6 cellular contexts compared by ENCODE assay signal in the genomic region with DNA sequence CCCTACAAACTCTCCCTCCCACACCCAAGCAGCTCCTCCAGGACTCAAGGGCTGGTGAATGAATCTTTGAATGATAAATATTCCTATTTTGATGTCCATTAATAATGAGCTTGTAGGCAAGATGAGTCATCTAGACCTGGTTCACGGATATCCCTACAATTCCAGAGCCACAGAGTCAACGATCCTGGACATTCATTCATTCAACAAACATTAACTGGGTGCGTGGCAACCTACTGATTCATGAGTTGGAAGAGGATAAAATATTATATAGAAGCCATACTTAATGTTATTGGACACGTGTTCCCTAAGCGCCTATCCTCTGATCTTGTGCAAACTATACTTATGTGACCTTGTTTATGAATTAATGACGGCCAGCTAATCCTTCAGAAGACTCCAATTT. TPM values are rescaled to one million over a fixed set of nuclear protein-coding genes. Genes with fewer than 3 reads are reported as not detected.
DNase-seq lines count a peak whose midpoint lies in the region; TF ChIP-seq lines count a peak whose summit lies in the region.

No MANE protein-coding gene starts in this region.

- H3K4me3 ChIP-seq in MM.1S (ENCODE audit: low read length) (no peak overlapping the region), colonic mucosa (peak overlapping the region; percentile 79)

- H3K36me3 ChIP-seq in MM.1S (replicated peaks; ENCODE audit: insufficient read depth, low read length) (no peaks in the 10 kb centered on the region), colonic mucosa (no peaks in the 10 kb centered on the region)

- H2AFZ ChIP-seq in MM.1S (ENCODE audit: low read length): no peak overlapping the region

- H3F3A ChIP-seq in MM.1S (ENCODE audit: insufficient read depth, low read length): peaks cover 18% of the 10 kb centered on the region

- no peaks in the 10 kb centered on the region for H3K9me2 ChIP-seq in MM.1S (replicated peaks; ENCODE audit: insufficient read depth, low read length)

- intact Hi-C loops in colonic mucosa (cut with DNase I): no loop called here

- no peak overlapping the region for H3K9ac ChIP-seq in MM.1S (ENCODE audit: low read length)
- no peak overlapping the region for H3K9ac ChIP-seq in colonic mucosa (ENCODE audit: low read depth in 2 of 2, low read length in 2 of 2)

- peak overlapping the region; percentile 29; the same call in 1 of the 2 replicates for H3K4me2 ChIP-seq in MM.1S (ENCODE audit: low read depth, low read length)

- H3K4me1 ChIP-seq in MM.1S (ENCODE audit: low read length) (peaks cover 25% of the 10 kb centered on the region), colonic mucosa (no peaks in the 10 kb centered on the region)

- TF ChIP-seq CTCF in MM.1S (IDR thresholded peaks at IDR 0.05; ENCODE audit: low read length): no peak
- TF ChIP-seq CTCF in colonic mucosa (IDR thresholded peaks at IDR 0.05): no peak

- no peak for DNase-seq in MM.1S
- DNase-seq in colonic mucosa: no peak
- peak; percentile 86 for DNase-seq in renal cortical epithelial cell (ENCODE audit: low read depth)
- DNase-seq in NCI-H2171 (lab: John Stamatoyannopoulos, UW): no peak
- DNase-seq in stimulated activated CD4-positive, alpha-beta T cell treated with anti-CD3 and anti-CD28 coated beads, Interleukin-2, amount 100 ng/mL, for 48 hours: no peak
- DNase-seq in GM19238 (ENCODE audit: insufficient read length, low spot score): no peak

- H3K79me2 ChIP-seq in MM.1S (ENCODE audit: low read length): no peaks in the 10 kb centered on the region

- no peaks in the 10 kb centered on the region for H4K20me1 ChIP-seq in MM.1S (ENCODE audit: insufficient read depth, low read length)

- H3K27ac ChIP-seq in MM.1S (ENCODE audit: low read length): no peak overlapping the region
- H3K27ac ChIP-seq in colonic mucosa: no peak overlapping the region

- no peaks in the 10 kb centered on the region for H3K27me3 ChIP-seq in MM.1S (replicated peaks; ENCODE audit: insufficient read depth, low read length)
- no peaks in the 10 kb centered on the region for H3K27me3 ChIP-seq in colonic mucosa

- H3K9me3 ChIP-seq in MM.1S (replicated peaks; ENCODE audit: insufficient read depth, low read length) (no peaks in the 10 kb centered on the region), colonic mucosa (no peaks in the 10 kb centered on the region)

RNA-seq across cellular contexts. Expression of gene OTUB2, which starts 0.4 kb away (rescaled TPM):
- total RNA-seq in colonic mucosa: 1 to 10 TPM; 2.2 to 2.7 TPM
- total RNA-seq in renal cortical epithelial cell: 6.4 and 14.2 TPM in 2 replicates

RNA-seq across cellular contexts. Expression of gene CCDC197, which starts 28.6 kb away (rescaled TPM):
- total RNA-seq in colonic mucosa (not detected), renal cortical epithelial cell (not detected in 2 replicates)

RNA-seq across cellular contexts. Expression of gene ASB2, which starts 49.4 kb away (rescaled TPM):
- 10 to 100 TPM in 1 of 2 donors, 1 to 10 TPM in 1; 1.3 to 13.4 TPM for total RNA-seq in colonic mucosa
- 0.05 and 0.35 TPM in 2 replicates for total RNA-seq in renal cortical epithelial cell

RNA-seq across cellular contexts. Expression of gene DDX24, which starts 55.3 kb away (rescaled TPM):
- 100 to 1,000 TPM; 110 to 142 TPM for total RNA-seq in colonic mucosa
- total RNA-seq in renal cortical epithelial cell: 114 and 161 TPM in 2 replicates

RNA-seq across cellular contexts. Expression of gene IFI27L1, which starts 55.4 kb away (rescaled TPM):
- total RNA-seq in colonic mucosa (10 to 100 TPM; 15.8 to 27.4 TPM), renal cortical epithelial cell (7.5 and 15.3 TPM in 2 replicates)
